ENCODE assay signal across 1 cellular context in genomic region chr3:99128740-99129505, GRCh38.
TF ChIP-seq lines count a peak whose summit lies in the region.

No MANE protein-coding gene starts in this region.

TF ChIP-seq in WTC11, 78 proteins besides CTCF, POLR2A, EP300 and RAD21 (continued from another document):
- no peak for TF ChIP-seq ZNF425 (CRISPR knock-in tag; conservative IDR thresholded peaks at IDR 0.05)
- TF ChIP-seq ZNF121 (CRISPR knock-in tag; IDR thresholded peaks at IDR 0.05): no peak
- TF ChIP-seq SOX15 (CRISPR knock-in tag; IDR thresholded peaks at IDR 0.05): no peak
- no peak for TF ChIP-seq ZNF532 (CRISPR knock-in tag; IDR thresholded peaks at IDR 0.05; ENCODE audit: borderline replicate concordance)
- no peak for TF ChIP-seq FOXJ3 (CRISPR knock-in tag; IDR thresholded peaks at IDR 0.05; ENCODE audit: borderline replicate concordance)
- no peak for TF ChIP-seq RELA (CRISPR knock-in tag; IDR thresholded peaks at IDR 0.05; ENCODE audit: borderline replicate concordance)
- TF ChIP-seq NR2C2 (CRISPR knock-in tag; IDR thresholded peaks at IDR 0.05): no peak
- TF ChIP-seq NFATC4 (CRISPR knock-in tag; IDR thresholded peaks at IDR 0.05): no peak
- no peak for TF ChIP-seq ZNF423 (CRISPR knock-in tag; IDR thresholded peaks at IDR 0.05)
- TF ChIP-seq ZNF512 (CRISPR knock-in tag; IDR thresholded peaks at IDR 0.05; ENCODE audit: borderline replicate concordance): no peak
- TF ChIP-seq ATF6 (CRISPR knock-in tag; IDR thresholded peaks at IDR 0.05): no peak
- TF ChIP-seq NFYB (CRISPR knock-in tag; conservative IDR thresholded peaks at IDR 0.05; ENCODE audit: low read depth): no peak
